In genomic region chr17:44747566-44747965, GRCh38 we compare ENCODE assay signal across 25 cellular contexts.
"Had no signal": no experiment of that assay in that cellular context is flagged by ENCODE, and none has a peak within 500 bp of the region (broad histone marks: within the 10 kb centered on the region; RNA-seq: fewer than 3 reads in every experiment).

No MANE protein-coding gene starts in this region.

- H3K27ac Mint-ChIP-seq: activated naive CD4-positive, alpha-beta T cell treated with anti-CD3 and anti-CD28 coated beads for 36 hours; activated T-cell treated with anti-CD3 and anti-CD28 coated beads, Interleukin-2, amount 50 U/mL, for 72 hours; effector memory CD8-positive, alpha-beta T cell; stimulated activated naive CD8-positive, alpha-beta T cell treated with anti-CD3 and anti-CD28 coated beads, Interleukin-15, amount 100 ng/mL, for 72 hours; WTC11 had no signal

- H3K9me3 Mint-ChIP-seq: activated naive CD4-positive, alpha-beta T cell treated with anti-CD3 and anti-CD28 coated beads for 36 hours; activated T-cell treated with anti-CD3 and anti-CD28 coated beads, Interleukin-2, amount 50 U/mL, for 72 hours; effector memory CD8-positive, alpha-beta T cell; stimulated activated naive CD8-positive, alpha-beta T cell treated with anti-CD3 and anti-CD28 coated beads, Interleukin-15, amount 100 ng/mL, for 72 hours; WTC11 had no signal

- ATAC-seq: activated T-cell treated with anti-CD3 and anti-CD28 coated beads, Interleukin-2, amount 50 U/mL, for 72 hours; effector memory CD8-positive, alpha-beta T cell; gastrocnemius medialis; left colon; mucosa of descending colon; right lobe of liver; stimulated activated naive CD8-positive, alpha-beta T cell treated with anti-CD3 and anti-CD28 coated beads, Interleukin-15, amount 100 ng/mL, for 72 hours; WTC11 had no signal

- H3K9me3 ChIP-seq: esophagus squamous epithelium, gastrocnemius medialis, mucosa of descending colon, right lobe of liver, suprapubic skin, tibial nerve had no signal

- FAIRE-seq: colon had no signal

- H3K4me1 Mint-ChIP-seq: stimulated activated naive CD8-positive, alpha-beta T cell treated with anti-CD3 and anti-CD28 coated beads, Interleukin-15, amount 100 ng/mL, for 72 hours; WTC11 had no signal

- H3K36me3 ChIP-seq: gastrocnemius medialis, right lobe of liver had no signal

- H3K27me3 ChIP-seq: dorsolateral prefrontal cortex, esophagus squamous epithelium, gastrocnemius medialis, right lobe of liver, suprapubic skin, tibial nerve had no signal

- H3K4me3 Mint-ChIP-seq: activated naive CD4-positive, alpha-beta T cell treated with anti-CD3 and anti-CD28 coated beads for 36 hours; activated T-cell treated with anti-CD3 and anti-CD28 coated beads, Interleukin-2, amount 50 U/mL, for 72 hours; effector memory CD8-positive, alpha-beta T cell; stimulated activated naive CD8-positive, alpha-beta T cell treated with anti-CD3 and anti-CD28 coated beads, Interleukin-15, amount 100 ng/mL, for 72 hours; WTC11 had no signal

- H3K4me3 ChIP-seq: dorsolateral prefrontal cortex, esophagus squamous epithelium, gastrocnemius medialis, mucosa of descending colon, right lobe of liver, skin epidermis, suprapubic skin, tibial nerve had no signal

- DNase-seq: activated CD4-positive, alpha-beta T cell treated with anti-CD3 and anti-CD28 coated beads, Interleukin-2, amount 50 U/mL, for 4 hours; activated effector memory CD4-positive, alpha-beta T cell treated with Interleukin-2 at 50 U/mL for 16 hours; activated naive CD4-positive, alpha-beta T cell treated with anti-CD3 and anti-CD28 coated beads for 36 hours; activated T-cell treated with anti-CD3 and anti-CD28 coated beads, Interleukin-2, amount 50 U/mL, for 72 hours; central memory CD4-positive, alpha-beta T cell; dorsolateral prefrontal cortex; effector memory CD8-positive, alpha-beta T cell; esophagus squamous epithelium; gastrocnemius medialis; head of caudate nucleus; islet precursor cell; left colon; mesenchymal stem cell; mucosa of descending colon; nucleus accumbens; right lobe of liver; stimulated activated CD4-positive, alpha-beta T cell treated with anti-CD3 and anti-CD28 coated beads, Interleukin-1b, Interleukin-23, amount 100 ng/mL, for 48 hours; stimulated activated naive CD8-positive, alpha-beta T cell treated with anti-CD3 and anti-CD28 coated beads, Interleukin-15, amount 100 ng/mL, for 72 hours; T-helper 1 cell; T-helper 9 cell had no signal

- H3K4me1 ChIP-seq: esophagus squamous epithelium, gastrocnemius medialis, right lobe of liver, suprapubic skin, tibial nerve had no signal

- H3K27me3 Mint-ChIP-seq: effector memory CD8-positive, alpha-beta T cell; stimulated activated naive CD8-positive, alpha-beta T cell treated with anti-CD3 and anti-CD28 coated beads, Interleukin-15, amount 100 ng/mL, for 72 hours had no signal

- H3K27ac ChIP-seq: esophagus squamous epithelium, gastrocnemius medialis, right lobe of liver, skin epidermis, suprapubic skin, tibial nerve had no signal
